In genomic region chr16:1474047-1474446, GRCh38 we compare ENCODE assay signal across 1 cellular context.
TF ChIP-seq lines count a peak whose summit lies in the region.

No MANE protein-coding gene starts in this region.

TF ChIP-seq in endothelial cell of umbilical vein, 7 proteins besides CTCF, POLR2A, EP300 and RAD21:
- TF ChIP-seq MYC (IDR thresholded peaks at IDR 0.05; ENCODE audit: low read depth, low read length) (no peak), GATA2 (IDR thresholded peaks at IDR 0.05; ENCODE audit: insufficient read depth, insufficient read length, low read depth, low read length) (no peak), EZH2 (IDR thresholded peaks at IDR 0.05; ENCODE audit: borderline replicate concordance, low read depth, low read length, severe bottlenecking) (no peak), MAX (IDR thresholded peaks at IDR 0.05; ENCODE audit: insufficient read depth, insufficient read length) (no peak), JUN (IDR thresholded peaks at IDR 0.05; ENCODE audit: borderline replicate concordance, insufficient read depth, insufficient read length, low read depth) (no peak), POLR2AphosphoS5 (IDR thresholded peaks at IDR 0.05; ENCODE audit: insufficient read depth, low read depth, low read length) (no peak), FOS (IDR thresholded peaks at IDR 0.05; ENCODE audit: borderline replicate concordance, insufficient read depth, low read length) (no peak)
